1 cellular context compared by ENCODE assay signal in genomic region chr19:37926255-37926654, GRCh38.
TF ChIP-seq lines count a peak whose summit lies in the region.

No MANE protein-coding gene starts in this region.

TF ChIP-seq in IMR-90, 13 proteins besides CTCF, POLR2A, EP300 and RAD21:
- TF ChIP-seq USF2 (IDR thresholded peaks at IDR 0.05; ENCODE audit: low read depth, low read length) (no peak), MAZ (IDR thresholded peaks at IDR 0.05; ENCODE audit: borderline replicate concordance, low read depth, low read length) (no peak), BHLHE40 (IDR thresholded peaks at IDR 0.05; ENCODE audit: low read depth, low read length) (no peak), RFX5 (IDR thresholded peaks at IDR 0.05; ENCODE audit: low read depth, low read length) (no peak), FOS (IDR thresholded peaks at IDR 0.05; ENCODE audit: low read depth, low read length) (no peak), MXI1 (IDR thresholded peaks at IDR 0.05; ENCODE audit: borderline replicate concordance, low read depth, low read length) (no peak), ELK1 (IDR thresholded peaks at IDR 0.05; ENCODE audit: borderline replicate concordance, low read depth, low read length) (no peak), MAFK (IDR thresholded peaks at IDR 0.05; ENCODE audit: low read depth, low read length) (no peak), RCOR1 (IDR thresholded peaks at IDR 0.05; ENCODE audit: insufficient replicate concordance, low read length) (no peak), SMC3 (IDR thresholded peaks at IDR 0.05; ENCODE audit: low read depth, low read length) (no peak), NFE2L2 (IDR thresholded peaks at IDR 0.05; ENCODE audit: low read depth, low read length) (no peak), CEBPB (IDR thresholded peaks at IDR 0.05; ENCODE audit: low read depth, low read length) (no peak), CHD1 (IDR thresholded peaks at IDR 0.05; ENCODE audit: low read depth, low read length) (no peak)
